Comparison of ENCODE assay signal across 1 cellular context in the genomic region with DNA sequence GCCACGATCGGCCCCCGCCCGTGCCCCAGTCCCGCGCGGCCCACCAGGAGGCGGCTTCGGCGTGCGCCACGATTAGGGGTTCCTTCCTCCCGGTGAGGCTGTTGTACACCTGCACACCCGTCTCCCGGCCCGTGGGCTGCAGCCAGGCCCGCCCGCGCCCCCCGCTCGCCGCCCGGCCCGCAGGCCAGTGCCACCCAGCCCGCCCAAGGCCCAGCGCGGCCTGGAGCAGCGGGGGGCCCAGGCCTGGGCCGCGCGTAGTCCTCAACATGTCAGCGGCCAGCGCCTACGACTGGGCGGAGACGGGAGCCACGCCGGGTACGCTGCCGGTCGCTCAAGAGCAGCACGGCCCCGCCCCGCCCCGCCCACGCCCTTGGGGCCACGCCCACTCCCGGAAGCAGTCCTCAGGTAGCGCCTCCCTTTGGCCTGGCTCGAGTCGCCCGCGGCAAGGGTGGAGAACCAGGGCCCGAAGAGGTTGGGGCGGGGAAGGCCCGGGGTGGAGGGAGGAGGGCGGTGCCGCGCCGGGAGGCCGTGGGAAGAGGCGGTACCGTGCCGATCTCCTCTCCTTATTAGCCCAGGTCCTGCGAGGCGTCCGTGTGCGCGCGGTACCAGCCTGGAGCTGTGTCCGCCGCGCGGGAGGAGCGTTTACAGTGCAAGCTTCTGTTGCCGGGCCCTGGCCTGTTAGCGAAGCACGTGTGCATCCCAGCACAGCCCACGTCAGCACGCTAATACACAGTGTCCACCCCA.
TF ChIP-seq lines count a peak whose summit lies in the region.

A gene with protein sequence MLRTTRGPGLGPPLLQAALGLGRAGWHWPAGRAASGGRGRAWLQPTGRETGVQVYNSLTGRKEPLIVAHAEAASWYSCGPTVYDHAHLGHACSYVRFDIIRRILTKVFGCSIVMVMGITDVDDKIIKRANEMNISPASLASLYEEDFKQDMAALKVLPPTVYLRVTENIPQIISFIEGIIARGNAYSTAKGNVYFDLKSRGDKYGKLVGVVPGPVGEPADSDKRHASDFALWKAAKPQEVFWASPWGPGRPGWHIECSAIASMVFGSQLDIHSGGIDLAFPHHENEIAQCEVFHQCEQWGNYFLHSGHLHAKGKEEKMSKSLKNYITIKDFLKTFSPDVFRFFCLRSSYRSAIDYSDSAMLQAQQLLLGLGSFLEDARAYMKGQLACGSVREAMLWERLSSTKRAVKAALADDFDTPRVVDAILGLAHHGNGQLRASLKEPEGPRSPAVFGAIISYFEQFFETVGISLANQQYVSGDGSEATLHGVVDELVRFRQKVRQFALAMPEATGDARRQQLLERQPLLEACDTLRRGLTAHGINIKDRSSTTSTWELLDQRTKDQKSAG (minus strand): TSS at position 291 of the 744 bp plus-strand sequence. CDS start 23 bp downstream, at position 268.

TF ChIP-seq in HepG2, 621 proteins besides CTCF, POLR2A, EP300 and RAD21 (continued from another document and continues in another):
- TF ChIP-seq, protein P1, sequence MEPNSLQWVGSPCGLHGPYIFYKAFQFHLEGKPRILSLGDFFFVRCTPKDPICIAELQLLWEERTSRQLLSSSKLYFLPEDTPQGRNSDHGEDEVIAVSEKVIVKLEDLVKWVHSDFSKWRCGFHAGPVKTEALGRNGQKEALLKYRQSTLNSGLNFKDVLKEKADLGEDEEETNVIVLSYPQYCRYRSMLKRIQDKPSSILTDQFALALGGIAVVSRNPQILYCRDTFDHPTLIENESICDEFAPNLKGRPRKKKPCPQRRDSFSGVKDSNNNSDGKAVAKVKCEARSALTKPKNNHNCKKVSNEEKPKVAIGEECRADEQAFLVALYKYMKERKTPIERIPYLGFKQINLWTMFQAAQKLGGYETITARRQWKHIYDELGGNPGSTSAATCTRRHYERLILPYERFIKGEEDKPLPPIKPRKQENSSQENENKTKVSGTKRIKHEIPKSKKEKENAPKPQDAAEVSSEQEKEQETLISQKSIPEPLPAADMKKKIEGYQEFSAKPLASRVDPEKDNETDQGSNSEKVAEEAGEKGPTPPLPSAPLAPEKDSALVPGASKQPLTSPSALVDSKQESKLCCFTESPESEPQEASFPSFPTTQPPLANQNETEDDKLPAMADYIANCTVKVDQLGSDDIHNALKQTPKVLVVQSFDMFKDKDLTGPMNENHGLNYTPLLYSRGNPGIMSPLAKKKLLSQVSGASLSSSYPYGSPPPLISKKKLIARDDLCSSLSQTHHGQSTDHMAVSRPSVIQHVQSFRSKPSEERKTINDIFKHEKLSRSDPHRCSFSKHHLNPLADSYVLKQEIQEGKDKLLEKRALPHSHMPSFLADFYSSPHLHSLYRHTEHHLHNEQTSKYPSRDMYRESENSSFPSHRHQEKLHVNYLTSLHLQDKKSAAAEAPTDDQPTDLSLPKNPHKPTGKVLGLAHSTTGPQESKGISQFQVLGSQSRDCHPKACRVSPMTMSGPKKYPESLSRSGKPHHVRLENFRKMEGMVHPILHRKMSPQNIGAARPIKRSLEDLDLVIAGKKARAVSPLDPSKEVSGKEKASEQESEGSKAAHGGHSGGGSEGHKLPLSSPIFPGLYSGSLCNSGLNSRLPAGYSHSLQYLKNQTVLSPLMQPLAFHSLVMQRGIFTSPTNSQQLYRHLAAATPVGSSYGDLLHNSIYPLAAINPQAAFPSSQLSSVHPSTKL (CRISPR knock-in tag; IDR thresholded peaks at IDR 0.05): peak; percentile 46; the same call in 1 of the 2 replicates
- no peak for TF ChIP-seq NONO (IDR thresholded peaks at IDR 0.05)
- no peak for TF ChIP-seq NONO (CRISPR knock-in tag; conservative IDR thresholded peaks at IDR 0.05)
- TF ChIP-seq ZFP36L2 (CRISPR knock-in tag; IDR thresholded peaks at IDR 0.05): no peak
- TF ChIP-seq, protein P2, sequence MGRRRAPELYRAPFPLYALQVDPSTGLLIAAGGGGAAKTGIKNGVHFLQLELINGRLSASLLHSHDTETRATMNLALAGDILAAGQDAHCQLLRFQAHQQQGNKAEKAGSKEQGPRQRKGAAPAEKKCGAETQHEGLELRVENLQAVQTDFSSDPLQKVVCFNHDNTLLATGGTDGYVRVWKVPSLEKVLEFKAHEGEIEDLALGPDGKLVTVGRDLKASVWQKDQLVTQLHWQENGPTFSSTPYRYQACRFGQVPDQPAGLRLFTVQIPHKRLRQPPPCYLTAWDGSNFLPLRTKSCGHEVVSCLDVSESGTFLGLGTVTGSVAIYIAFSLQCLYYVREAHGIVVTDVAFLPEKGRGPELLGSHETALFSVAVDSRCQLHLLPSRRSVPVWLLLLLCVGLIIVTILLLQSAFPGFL (CRISPR knock-in tag; IDR thresholded peaks at IDR 0.05): no peak
- no peak for TF ChIP-seq ZSCAN31 (CRISPR knock-in tag; IDR thresholded peaks at IDR 0.05; ENCODE audit: low read depth)
- peak; percentile 21; the same call in 1 of the 2 replicates for TF ChIP-seq ZNF614 (CRISPR knock-in tag; IDR thresholded peaks at IDR 0.05; ENCODE audit: borderline replicate concordance)
- TF ChIP-seq, protein P3, sequence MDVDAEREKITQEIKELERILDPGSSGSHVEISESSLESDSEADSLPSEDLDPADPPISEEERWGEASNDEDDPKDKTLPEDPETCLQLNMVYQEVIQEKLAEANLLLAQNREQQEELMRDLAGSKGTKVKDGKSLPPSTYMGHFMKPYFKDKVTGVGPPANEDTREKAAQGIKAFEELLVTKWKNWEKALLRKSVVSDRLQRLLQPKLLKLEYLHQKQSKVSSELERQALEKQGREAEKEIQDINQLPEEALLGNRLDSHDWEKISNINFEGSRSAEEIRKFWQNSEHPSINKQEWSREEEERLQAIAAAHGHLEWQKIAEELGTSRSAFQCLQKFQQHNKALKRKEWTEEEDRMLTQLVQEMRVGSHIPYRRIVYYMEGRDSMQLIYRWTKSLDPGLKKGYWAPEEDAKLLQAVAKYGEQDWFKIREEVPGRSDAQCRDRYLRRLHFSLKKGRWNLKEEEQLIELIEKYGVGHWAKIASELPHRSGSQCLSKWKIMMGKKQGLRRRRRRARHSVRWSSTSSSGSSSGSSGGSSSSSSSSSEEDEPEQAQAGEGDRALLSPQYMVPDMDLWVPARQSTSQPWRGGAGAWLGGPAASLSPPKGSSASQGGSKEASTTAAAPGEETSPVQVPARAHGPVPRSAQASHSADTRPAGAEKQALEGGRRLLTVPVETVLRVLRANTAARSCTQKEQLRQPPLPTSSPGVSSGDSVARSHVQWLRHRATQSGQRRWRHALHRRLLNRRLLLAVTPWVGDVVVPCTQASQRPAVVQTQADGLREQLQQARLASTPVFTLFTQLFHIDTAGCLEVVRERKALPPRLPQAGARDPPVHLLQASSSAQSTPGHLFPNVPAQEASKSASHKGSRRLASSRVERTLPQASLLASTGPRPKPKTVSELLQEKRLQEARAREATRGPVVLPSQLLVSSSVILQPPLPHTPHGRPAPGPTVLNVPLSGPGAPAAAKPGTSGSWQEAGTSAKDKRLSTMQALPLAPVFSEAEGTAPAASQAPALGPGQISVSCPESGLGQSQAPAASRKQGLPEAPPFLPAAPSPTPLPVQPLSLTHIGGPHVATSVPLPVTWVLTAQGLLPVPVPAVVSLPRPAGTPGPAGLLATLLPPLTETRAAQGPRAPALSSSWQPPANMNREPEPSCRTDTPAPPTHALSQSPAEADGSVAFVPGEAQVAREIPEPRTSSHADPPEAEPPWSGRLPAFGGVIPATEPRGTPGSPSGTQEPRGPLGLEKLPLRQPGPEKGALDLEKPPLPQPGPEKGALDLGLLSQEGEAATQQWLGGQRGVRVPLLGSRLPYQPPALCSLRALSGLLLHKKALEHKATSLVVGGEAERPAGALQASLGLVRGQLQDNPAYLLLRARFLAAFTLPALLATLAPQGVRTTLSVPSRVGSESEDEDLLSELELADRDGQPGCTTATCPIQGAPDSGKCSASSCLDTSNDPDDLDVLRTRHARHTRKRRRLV (CRISPR knock-in tag; IDR thresholded peaks at IDR 0.05): no peak
- TF ChIP-seq ZFP36L1 (CRISPR knock-in tag; IDR thresholded peaks at IDR 0.05): no peak
- no peak for TF ChIP-seq NRL (CRISPR knock-in tag; IDR thresholded peaks at IDR 0.05; ENCODE audit: borderline replicate concordance)
- no peak for TF ChIP-seq BCL6 (CRISPR knock-in tag; IDR thresholded peaks at IDR 0.05)
- no peak for TF ChIP-seq ZNF484 (CRISPR knock-in tag; IDR thresholded peaks at IDR 0.05; ENCODE audit: borderline replicate concordance, low read depth)
- TF ChIP-seq, protein P4, sequence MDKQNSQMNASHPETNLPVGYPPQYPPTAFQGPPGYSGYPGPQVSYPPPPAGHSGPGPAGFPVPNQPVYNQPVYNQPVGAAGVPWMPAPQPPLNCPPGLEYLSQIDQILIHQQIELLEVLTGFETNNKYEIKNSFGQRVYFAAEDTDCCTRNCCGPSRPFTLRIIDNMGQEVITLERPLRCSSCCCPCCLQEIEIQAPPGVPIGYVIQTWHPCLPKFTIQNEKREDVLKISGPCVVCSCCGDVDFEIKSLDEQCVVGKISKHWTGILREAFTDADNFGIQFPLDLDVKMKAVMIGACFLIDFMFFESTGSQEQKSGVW (CRISPR knock-in tag; IDR thresholded peaks at IDR 0.05; ENCODE audit: borderline replicate concordance): no peak
- peak; percentile 71; the same call in 1 of the 2 replicates for TF ChIP-seq ETV5 (CRISPR knock-in tag; IDR thresholded peaks at IDR 0.05; ENCODE audit: borderline replicate concordance)
- TF ChIP-seq, protein P5, sequence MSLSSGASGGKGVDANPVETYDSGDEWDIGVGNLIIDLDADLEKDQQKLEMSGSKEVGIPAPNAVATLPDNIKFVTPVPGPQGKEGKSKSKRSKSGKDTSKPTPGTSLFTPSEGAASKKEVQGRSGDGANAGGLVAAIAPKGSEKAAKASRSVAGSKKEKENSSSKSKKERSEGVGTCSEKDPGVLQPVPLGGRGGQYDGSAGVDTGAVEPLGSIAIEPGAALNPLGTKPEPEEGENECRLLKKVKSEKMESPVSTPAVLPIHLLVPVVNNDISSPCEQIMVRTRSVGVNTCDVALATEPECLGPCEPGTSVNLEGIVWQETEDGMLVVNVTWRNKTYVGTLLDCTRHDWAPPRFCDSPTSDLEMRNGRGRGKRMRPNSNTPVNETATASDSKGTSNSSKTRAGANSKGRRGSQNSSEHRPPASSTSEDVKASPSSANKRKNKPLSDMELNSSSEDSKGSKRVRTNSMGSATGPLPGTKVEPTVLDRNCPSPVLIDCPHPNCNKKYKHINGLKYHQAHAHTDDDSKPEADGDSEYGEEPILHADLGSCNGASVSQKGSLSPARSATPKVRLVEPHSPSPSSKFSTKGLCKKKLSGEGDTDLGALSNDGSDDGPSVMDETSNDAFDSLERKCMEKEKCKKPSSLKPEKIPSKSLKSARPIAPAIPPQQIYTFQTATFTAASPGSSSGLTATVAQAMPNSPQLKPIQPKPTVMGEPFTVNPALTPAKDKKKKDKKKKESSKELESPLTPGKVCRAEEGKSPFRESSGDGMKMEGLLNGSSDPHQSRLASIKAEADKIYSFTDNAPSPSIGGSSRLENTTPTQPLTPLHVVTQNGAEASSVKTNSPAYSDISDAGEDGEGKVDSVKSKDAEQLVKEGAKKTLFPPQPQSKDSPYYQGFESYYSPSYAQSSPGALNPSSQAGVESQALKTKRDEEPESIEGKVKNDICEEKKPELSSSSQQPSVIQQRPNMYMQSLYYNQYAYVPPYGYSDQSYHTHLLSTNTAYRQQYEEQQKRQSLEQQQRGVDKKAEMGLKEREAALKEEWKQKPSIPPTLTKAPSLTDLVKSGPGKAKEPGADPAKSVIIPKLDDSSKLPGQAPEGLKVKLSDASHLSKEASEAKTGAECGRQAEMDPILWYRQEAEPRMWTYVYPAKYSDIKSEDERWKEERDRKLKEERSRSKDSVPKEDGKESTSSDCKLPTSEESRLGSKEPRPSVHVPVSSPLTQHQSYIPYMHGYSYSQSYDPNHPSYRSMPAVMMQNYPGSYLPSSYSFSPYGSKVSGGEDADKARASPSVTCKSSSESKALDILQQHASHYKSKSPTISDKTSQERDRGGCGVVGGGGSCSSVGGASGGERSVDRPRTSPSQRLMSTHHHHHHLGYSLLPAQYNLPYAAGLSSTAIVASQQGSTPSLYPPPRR (CRISPR knock-in tag; IDR thresholded peaks at IDR 0.05; ENCODE audit: borderline replicate concordance): no peak
- TF ChIP-seq, protein P6, sequence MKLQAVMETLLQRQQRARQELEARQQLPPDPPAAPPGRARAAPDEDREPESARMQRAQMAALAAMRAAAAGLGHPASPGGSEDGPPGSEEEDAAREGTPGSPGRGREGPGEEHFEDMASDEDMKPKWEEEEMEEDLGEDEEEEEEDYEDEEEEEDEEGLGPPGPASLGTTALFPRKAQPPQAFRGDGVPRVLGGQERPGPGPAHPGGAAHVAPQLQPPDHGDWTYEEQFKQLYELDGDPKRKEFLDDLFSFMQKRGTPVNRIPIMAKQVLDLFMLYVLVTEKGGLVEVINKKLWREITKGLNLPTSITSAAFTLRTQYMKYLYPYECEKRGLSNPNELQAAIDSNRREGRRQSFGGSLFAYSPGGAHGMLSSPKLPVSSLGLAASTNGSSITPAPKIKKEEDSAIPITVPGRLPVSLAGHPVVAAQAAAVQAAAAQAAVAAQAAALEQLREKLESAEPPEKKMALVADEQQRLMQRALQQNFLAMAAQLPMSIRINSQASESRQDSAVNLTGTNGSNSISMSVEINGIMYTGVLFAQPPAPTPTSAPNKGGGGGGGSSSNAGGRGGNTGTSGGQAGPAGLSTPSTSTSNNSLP (IDR thresholded peaks at IDR 0.05; ENCODE audit: low read depth, low read length): no peak
- TF ChIP-seq HOXA7 (CRISPR knock-in tag; IDR thresholded peaks at IDR 0.05): no peak
- TF ChIP-seq HOXA9 (CRISPR knock-in tag; IDR thresholded peaks at IDR 0.05; ENCODE audit: borderline replicate concordance): no peak
- TF ChIP-seq ZZZ3 (CRISPR knock-in tag; IDR thresholded peaks at IDR 0.05; ENCODE audit: borderline replicate concordance): no peak; the same call in 1 of the 2 replicates
- no peak for TF ChIP-seq ZNF510 (CRISPR knock-in tag; IDR thresholded peaks at IDR 0.05; ENCODE audit: low read depth)
- TF ChIP-seq, protein P7, sequence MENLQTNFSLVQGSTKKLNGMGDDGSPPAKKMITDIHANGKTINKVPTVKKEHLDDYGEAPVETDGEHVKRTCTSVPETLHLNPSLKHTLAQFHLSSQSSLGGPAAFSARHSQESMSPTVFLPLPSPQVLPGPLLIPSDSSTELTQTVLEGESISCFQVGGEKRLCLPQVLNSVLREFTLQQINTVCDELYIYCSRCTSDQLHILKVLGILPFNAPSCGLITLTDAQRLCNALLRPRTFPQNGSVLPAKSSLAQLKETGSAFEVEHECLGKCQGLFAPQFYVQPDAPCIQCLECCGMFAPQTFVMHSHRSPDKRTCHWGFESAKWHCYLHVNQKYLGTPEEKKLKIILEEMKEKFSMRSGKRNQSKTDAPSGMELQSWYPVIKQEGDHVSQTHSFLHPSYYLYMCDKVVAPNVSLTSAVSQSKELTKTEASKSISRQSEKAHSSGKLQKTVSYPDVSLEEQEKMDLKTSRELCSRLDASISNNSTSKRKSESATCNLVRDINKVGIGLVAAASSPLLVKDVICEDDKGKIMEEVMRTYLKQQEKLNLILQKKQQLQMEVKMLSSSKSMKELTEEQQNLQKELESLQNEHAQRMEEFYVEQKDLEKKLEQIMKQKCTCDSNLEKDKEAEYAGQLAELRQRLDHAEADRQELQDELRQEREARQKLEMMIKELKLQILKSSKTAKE (CRISPR knock-in tag; IDR thresholded peaks at IDR 0.05; ENCODE audit: borderline replicate concordance): no peak
- no peak for TF ChIP-seq MLLT10 (CRISPR knock-in tag; IDR thresholded peaks at IDR 0.05)
